26 cellular contexts compared by ENCODE assay signal in the genomic region with DNA sequence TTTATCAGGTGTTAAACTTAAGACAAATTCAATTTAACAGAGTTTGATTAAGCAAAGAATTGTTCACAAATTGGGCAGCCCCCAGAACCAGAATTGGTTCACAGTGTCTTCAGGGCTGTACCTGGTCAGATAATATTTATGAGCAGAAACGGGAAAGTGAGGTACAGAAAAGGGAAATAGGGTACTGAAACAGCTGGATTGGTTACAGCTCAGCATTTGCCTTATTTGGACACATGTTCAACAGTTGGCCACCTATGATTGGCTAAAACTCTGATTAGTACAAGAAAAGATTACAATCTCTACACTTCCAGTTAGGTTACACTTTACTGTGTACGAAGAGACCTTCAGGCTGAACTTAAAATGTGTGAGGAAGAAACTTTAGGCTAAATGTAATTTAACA.
"Had no signal": no experiment of that assay in that cellular context is flagged by ENCODE, and none has a peak within 500 bp of the region (broad histone marks: within the 10 kb centered on the region; RNA-seq: fewer than 3 reads in every experiment).

No MANE protein-coding gene starts in this region.

- H3K27ac ChIP-seq: neutrophil, pancreas, prostate gland, right atrium auricular region, right lobe of liver, sigmoid colon, stomach, thoracic aorta, thyroid gland, tibial nerve, upper lobe of left lung, vagina had no signal

- H3K4me3 ChIP-seq: pancreas, prostate gland, right atrium auricular region, right lobe of liver, sigmoid colon, stomach, thoracic aorta, thyroid gland, tibial nerve, upper lobe of left lung, vagina had no signal

- FAIRE-seq: pancreas, small intestine, urothelium cell line had no signal

- ATAC-seq: naive thymus-derived CD8-positive, alpha-beta T cell; pancreas; right lobe of liver; stimulated activated effector memory CD8-positive, alpha-beta T cell treated with anti-CD3 and anti-CD28 coated beads, Interleukin-12 subunit alpha, Interleukin-12 subunit beta, amount 100 ng/mL, for 72 hours; stimulated activated naive B cell treated with anti-CD40 and anti-IgM and Interleukin-4, amounts not matched to agents 10 μg/mL and 1 μg/mL and 100 μg/mL, for 72 hours had no signal

- DNase-seq: naive B cell; naive thymus-derived CD8-positive, alpha-beta T cell; nephron progenitor cell; nucleus accumbens; pancreas; retina; right lobe of liver; sigmoid colon; small intestine; stimulated activated CD4-positive, alpha-beta T cell treated with anti-CD3 and anti-CD28 coated beads, Interleukin-15, amount 100 ng/mL, for 24 hours; stimulated activated CD4-positive, alpha-beta T cell treated with anti-CD3 and anti-CD28 coated beads, Interleukin-2, amount 100 ng/mL, for 24 hours; stimulated activated CD4-positive, alpha-beta T cell treated with anti-CD3 and anti-CD28 coated beads, Interleukin-2, amount 100 ng/mL, for 48 hours; stimulated activated CD4-positive, alpha-beta T cell treated with anti-CD3 and anti-CD28 coated beads, Interleukin-4, amount 100 ng/mL, for 24 hours; stimulated activated naive B cell treated with anti-CD40 and anti-IgM and Interleukin-4, amounts not matched to agents 10 μg/mL and 1 μg/mL and 100 μg/mL, for 72 hours; stimulated activated naive CD4-positive, alpha-beta T cell treated with Interleukin-2 at 50 U/mL for 16 hours; stomach; thyroid gland; upper lobe of left lung had no signal

- H3K36me3 ChIP-seq: neutrophil, pancreas, prostate gland, right atrium auricular region, right lobe of liver, thoracic aorta had no signal

- H3K27me3 ChIP-seq: neutrophil, pancreas, right atrium auricular region, right lobe of liver, sigmoid colon, stomach, thyroid gland, tibial nerve, upper lobe of left lung, vagina had no signal

- H3K9me3 ChIP-seq: neutrophil, pancreas, prostate gland, right atrium auricular region, right lobe of liver, sigmoid colon, stomach, thoracic aorta, thyroid gland, tibial nerve, upper lobe of left lung, vagina had no signal

- H3K4me1 ChIP-seq: prostate gland, right atrium auricular region, sigmoid colon, stomach, tibial nerve, upper lobe of left lung, vagina had no signal
